In the genomic region with DNA sequence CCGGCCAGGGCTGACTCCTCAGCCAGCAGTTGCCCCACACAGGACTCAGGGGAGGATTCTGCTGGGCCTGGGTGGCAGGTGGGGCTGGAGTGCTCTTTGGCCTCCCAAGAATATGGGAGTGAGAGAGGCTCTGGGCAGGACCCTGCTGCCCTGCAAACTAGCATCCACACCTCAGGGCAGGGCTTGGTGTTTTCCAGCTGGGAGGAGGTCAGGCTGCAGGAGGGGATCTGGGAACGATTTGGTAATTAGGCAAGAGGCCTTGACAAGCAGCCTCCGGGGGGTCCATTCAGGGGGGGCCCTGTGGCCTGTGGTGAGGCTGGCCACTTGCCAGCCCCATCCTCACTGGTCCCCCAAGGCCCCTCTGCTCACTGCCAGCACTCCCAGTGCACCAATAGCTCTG, we compare ENCODE assay signal across 34 cellular contexts. TPM values are rescaled to one million over a fixed set of nuclear protein-coding genes. Genes with fewer than 3 reads are reported as not detected.
"Had no signal": no experiment of that assay in that cellular context is flagged by ENCODE, and none has a peak within 500 bp of the region (broad histone marks: within the 10 kb centered on the region; RNA-seq: fewer than 3 reads in every experiment).

No MANE protein-coding gene starts in this region.

- FAIRE-seq: TTC549 had no signal

- ATAC-seq: activated CD8-positive, alpha-beta memory T cell treated with anti-CD3 and anti-CD28 coated beads, Interleukin-2, amount 10 ng/mL, durations not matched to agents 7 days and 5 days; activated CD8-positive, alpha-beta T cell treated with anti-CD3 and anti-CD28 coated beads, Interleukin-2, amount 10 ng/mL, durations not matched to agents 7 days and 5 days; activated naive CD8-positive, alpha-beta T cell treated with anti-CD3 and anti-CD28 coated beads, Interleukin-2, amount 50 U/mL, for 24 hours had no signal

- H3K36me3 Mint-ChIP-seq: activated CD8-positive, alpha-beta memory T cell treated with anti-CD3 and anti-CD28 coated beads, Interleukin-2, amount 10 ng/mL, durations not matched to agents 7 days and 5 days; activated naive CD4-positive, alpha-beta T cell treated with anti-CD3 and anti-CD28 coated beads, Interleukin-2, amount 10 ng/mL, durations not matched to agents 7 days and 5 days; activated naive CD4-positive, alpha-beta T cell treated with anti-CD3 and anti-CD28 coated beads, Interleukin-2, amount 50 U/mL, for 24 hours; activated naive CD8-positive, alpha-beta T cell; activated naive CD8-positive, alpha-beta T cell treated with anti-CD3 and anti-CD28 coated beads, Interleukin-2, amount 10 ng/mL, durations not matched to agents 7 days and 5 days had no signal

- H3K27ac ChIP-seq: ascending aorta, brain microvascular endothelial cell, breast epithelium, VCaP had no signal

- H3K4me3 Mint-ChIP-seq: activated B cell treated with CpG ODN at 0.5 μM for 24 hours; activated CD4-positive, alpha-beta memory T cell treated with anti-CD3 and anti-CD28 coated beads, Interleukin-2, amount 10 ng/mL, durations not matched to agents 7 days and 5 days; activated CD4-positive, alpha-beta T cell treated with anti-CD3 and anti-CD28 coated beads, Interleukin-2, amount 10 ng/mL, durations not matched to agents 7 days and 5 days; activated CD8-positive, alpha-beta memory T cell treated with anti-CD3 and anti-CD28 coated beads, Interleukin-2, amount 10 ng/mL, durations not matched to agents 7 days and 5 days; activated CD8-positive, alpha-beta T cell treated with anti-CD3 and anti-CD28 coated beads, Interleukin-2, amount 10 ng/mL, durations not matched to agents 7 days and 5 days; activated naive CD4-positive, alpha-beta T cell treated with anti-CD3 and anti-CD28 coated beads, Interleukin-2, amount 10 ng/mL, durations not matched to agents 7 days and 5 days; activated naive CD4-positive, alpha-beta T cell treated with anti-CD3 and anti-CD28 coated beads, Interleukin-2, amount 50 U/mL, for 24 hours; activated naive CD8-positive, alpha-beta T cell; activated naive CD8-positive, alpha-beta T cell treated with anti-CD3 and anti-CD28 coated beads, Interleukin-2, amount 10 ng/mL, durations not matched to agents 7 days and 5 days; activated naive CD8-positive, alpha-beta T cell treated with anti-CD3 and anti-CD28 coated beads, Interleukin-2, amount 50 U/mL, for 24 hours; activated T-cell treated with anti-CD3 and anti-CD28 coated beads, Interleukin-2, amount 50 U/mL, for 24 hours; T-helper 1 cell treated with Interleukin-12 subunit alpha and Interleukin-12 subunit beta and Interleukin-4 antibody, amounts not matched to agents 30 μg/mL and 1 μg/mL, for 36 hours; T-helper 2 cell treated with Interferon-gamma antibody and Interleukin-4, amounts not matched to agents 5 μg/mL and 100 μg/mL, for 36 hours had no signal

- H3K4me3 ChIP-seq: ascending aorta, breast epithelium had no signal

- H3K27me3 ChIP-seq: ascending aorta, breast epithelium had no signal

- H3K27me3 Mint-ChIP-seq: activated CD4-positive, alpha-beta T cell treated with anti-CD3 and anti-CD28 coated beads, Interleukin-2, amount 10 ng/mL, durations not matched to agents 7 days and 5 days; activated naive CD4-positive, alpha-beta T cell treated with anti-CD3 and anti-CD28 coated beads, Interleukin-2, amount 10 ng/mL, durations not matched to agents 7 days and 5 days; activated naive CD4-positive, alpha-beta T cell treated with anti-CD3 and anti-CD28 coated beads, Interleukin-2, amount 50 U/mL, for 24 hours; activated naive CD8-positive, alpha-beta T cell; activated naive CD8-positive, alpha-beta T cell treated with anti-CD3 and anti-CD28 coated beads, Interleukin-2, amount 10 ng/mL, durations not matched to agents 7 days and 5 days had no signal

- H3K9me3 Mint-ChIP-seq: activated B cell treated with CpG ODN at 0.5 μM for 24 hours; activated CD4-positive, alpha-beta memory T cell treated with anti-CD3 and anti-CD28 coated beads, Interleukin-2, amount 10 ng/mL, durations not matched to agents 7 days and 5 days; activated CD4-positive, alpha-beta T cell treated with anti-CD3 and anti-CD28 coated beads, Interleukin-2, amount 10 ng/mL, durations not matched to agents 7 days and 5 days; activated naive CD4-positive, alpha-beta T cell treated with anti-CD3 and anti-CD28 coated beads, Interleukin-2, amount 10 ng/mL, durations not matched to agents 7 days and 5 days; activated naive CD4-positive, alpha-beta T cell treated with anti-CD3 and anti-CD28 coated beads, Interleukin-2, amount 50 U/mL, for 24 hours; activated naive CD8-positive, alpha-beta T cell treated with anti-CD3 and anti-CD28 coated beads, Interleukin-2, amount 10 ng/mL, durations not matched to agents 7 days and 5 days; activated naive CD8-positive, alpha-beta T cell treated with anti-CD3 and anti-CD28 coated beads, Interleukin-2, amount 50 U/mL, for 24 hours; activated T-cell treated with anti-CD3 and anti-CD28 coated beads, Interleukin-2, amount 50 U/mL, for 24 hours; activated T-helper 2 cell treated with anti-CD3 and anti-CD28 coated beads, Interferon-gamma antibody, Interleukin-2, Interleukin-4, amounts not matched to agents 10 μg/mL and 5 μg/mL and 100 μg/mL, durations not matched to agents 14 hours and 24 hours and 36 hours; T-helper 1 cell treated with Interleukin-12 subunit alpha and Interleukin-12 subunit beta and Interleukin-4 antibody, amounts not matched to agents 30 μg/mL and 1 μg/mL, for 36 hours; T-helper 2 cell treated with Interferon-gamma antibody and Interleukin-4, amounts not matched to agents 5 μg/mL and 100 μg/mL, for 36 hours had no signal

- DNase-seq: activated B cell treated with CpG ODN at 0.5 μM for 24 hours; activated CD4-positive, alpha-beta memory T cell treated with anti-CD3 and anti-CD28 coated beads, Interleukin-2, amount 10 ng/mL, durations not matched to agents 7 days and 5 days; activated CD4-positive, alpha-beta T cell treated with anti-CD3 and anti-CD28 coated beads for 4 hours; activated CD4-positive, alpha-beta T cell treated with anti-CD3 and anti-CD28 coated beads, Interleukin-2, amount 10 ng/mL, durations not matched to agents 7 days and 5 days; activated CD4-positive, alpha-beta T cell treated with anti-CD3 and anti-CD28 coated beads, Interleukin-2, amount 50 U/mL, for 48 hours; activated CD4-positive, CD25-positive, alpha-beta regulatory T cell treated with anti-CD3 and anti-CD28 coated beads, Interleukin-2, amount 50 U/mL, for 72 hours; activated CD8-positive, alpha-beta memory T cell treated with anti-CD3 and anti-CD28 coated beads for 24 hours; activated CD8-positive, alpha-beta memory T cell treated with anti-CD3 and anti-CD28 coated beads, Interleukin-2, amount 10 ng/mL, durations not matched to agents 7 days and 5 days; activated CD8-positive, alpha-beta memory T cell treated with anti-CD3 and anti-CD28 coated beads, Interleukin-2, amount 50 U/mL, for 48 hours; activated CD8-positive, alpha-beta T cell treated with anti-CD3 and anti-CD28 coated beads, Interleukin-2, amount 10 ng/mL, durations not matched to agents 7 days and 5 days; activated effector memory CD4-positive, alpha-beta T cell treated with Interleukin-2 at 50 U/mL for 16 hours; activated gamma-delta T cell; activated naive CD4-positive, alpha-beta T cell treated with anti-CD3 and anti-CD28 coated beads, Interleukin-2, amount 10 ng/mL, durations not matched to agents 7 days and 5 days; activated naive CD4-positive, alpha-beta T cell treated with Interleukin-2 at 50 U/mL for 16 hours; activated naive CD8-positive, alpha-beta T cell treated with anti-CD3 and anti-CD28 coated beads, Interleukin-2, amount 10 ng/mL, durations not matched to agents 7 days and 5 days; activated naive CD8-positive, alpha-beta T cell treated with anti-CD3 and anti-CD28 coated beads, Interleukin-2, amount 50 U/mL, for 24 hours; activated T-cell treated with anti-CD3 and anti-CD28 coated beads, Interleukin-2, amount 50 U/mL, for 24 hours; activated T-cell treated with anti-CD3 and anti-CD28 coated beads, Interleukin-2, amount 50 U/mL, for 48 hours; amygdala; anterior cingulate cortex; brain microvascular endothelial cell; central memory CD4-positive, alpha-beta T cell; T-helper 1 cell; T-helper 2 cell; T-helper 9 cell had no signal

- H3K4me1 ChIP-seq: ascending aorta, breast epithelium had no signal

- H3K4me1 Mint-ChIP-seq: activated B cell treated with CpG ODN at 0.5 μM for 24 hours; activated naive CD4-positive, alpha-beta T cell treated with anti-CD3 and anti-CD28 coated beads, Interleukin-2, amount 50 U/mL, for 24 hours; activated naive CD8-positive, alpha-beta T cell treated with anti-CD3 and anti-CD28 coated beads, Interleukin-2, amount 50 U/mL, for 24 hours had no signal

- H3K36me3 ChIP-seq: ascending aorta, brain microvascular endothelial cell, breast epithelium had no signal

- H3K9me3 ChIP-seq: ascending aorta, breast epithelium had no signal

- H3K27ac Mint-ChIP-seq: activated B cell treated with CpG ODN at 0.5 μM for 24 hours; activated CD4-positive, alpha-beta memory T cell treated with anti-CD3 and anti-CD28 coated beads, Interleukin-2, amount 10 ng/mL, durations not matched to agents 7 days and 5 days; activated CD4-positive, alpha-beta T cell treated with anti-CD3 and anti-CD28 coated beads, Interleukin-2, amount 10 ng/mL, durations not matched to agents 7 days and 5 days; activated CD8-positive, alpha-beta memory T cell treated with anti-CD3 and anti-CD28 coated beads, Interleukin-2, amount 10 ng/mL, durations not matched to agents 7 days and 5 days; activated CD8-positive, alpha-beta T cell treated with anti-CD3 and anti-CD28 coated beads, Interleukin-2, amount 10 ng/mL, durations not matched to agents 7 days and 5 days; activated naive CD4-positive, alpha-beta T cell treated with anti-CD3 and anti-CD28 coated beads, Interleukin-2, amount 10 ng/mL, durations not matched to agents 7 days and 5 days; activated naive CD4-positive, alpha-beta T cell treated with anti-CD3 and anti-CD28 coated beads, Interleukin-2, amount 50 U/mL, for 24 hours; activated naive CD8-positive, alpha-beta T cell; activated naive CD8-positive, alpha-beta T cell treated with anti-CD3 and anti-CD28 coated beads, Interleukin-2, amount 10 ng/mL, durations not matched to agents 7 days and 5 days; activated naive CD8-positive, alpha-beta T cell treated with anti-CD3 and anti-CD28 coated beads, Interleukin-2, amount 50 U/mL, for 24 hours; activated T-cell treated with anti-CD3 and anti-CD28 coated beads, Interleukin-2, amount 50 U/mL, for 24 hours; activated T-helper 2 cell treated with anti-CD3 and anti-CD28 coated beads, Interferon-gamma antibody, Interleukin-2, Interleukin-4, amounts not matched to agents 10 μg/mL and 5 μg/mL and 100 μg/mL, durations not matched to agents 14 hours and 24 hours and 36 hours; T-helper 1 cell treated with Interleukin-12 subunit alpha and Interleukin-12 subunit beta and Interleukin-4 antibody, amounts not matched to agents 30 μg/mL and 1 μg/mL, for 36 hours; T-helper 2 cell treated with Interferon-gamma antibody and Interleukin-4, amounts not matched to agents 5 μg/mL and 100 μg/mL, for 36 hours had no signal

RNA-seq across cellular contexts. Expression of a gene that starts 35.8 kb away (rescaled TPM):
- total RNA-seq: activated CD4-positive, alpha-beta T cell treated with anti-CD3 and anti-CD28 coated beads, Interleukin-2, amount 10 ng/mL, durations not matched to agents 7 days and 5 days had no signal
